ENCODE assay signal across 29 cellular contexts in the genomic region with DNA sequence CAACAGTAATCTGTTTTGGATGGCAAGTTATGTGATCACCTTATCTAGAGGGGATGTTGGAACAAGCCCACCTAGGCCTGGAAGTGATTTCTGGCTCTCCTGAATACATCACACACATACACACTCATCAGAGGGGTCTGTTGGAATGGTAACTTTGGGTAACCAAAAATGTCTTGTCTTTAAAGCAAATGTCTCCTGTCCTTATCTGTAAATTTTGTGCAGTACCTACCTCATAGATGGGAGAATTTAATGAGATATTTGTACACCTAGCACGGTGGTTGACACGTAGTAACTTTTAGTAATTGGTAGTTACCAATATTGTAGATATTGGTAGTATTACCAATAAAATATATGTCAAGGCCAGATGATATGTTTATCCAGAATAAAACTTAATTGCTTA. TPM values are rescaled to one million over a fixed set of nuclear protein-coding genes. Genes with fewer than 3 reads are reported as not detected.
A peak's percentile ranks its signal among the peaks of the same experiment; 100 is the strongest.
DNase-seq lines count a peak whose midpoint lies in the region; ATAC-seq and TF ChIP-seq lines count a peak whose summit lies in the region.
"Had no signal": no experiment of that assay in that cellular context is flagged by ENCODE, and none has a peak within 500 bp of the region (broad histone marks: within the 10 kb centered on the region; RNA-seq: fewer than 3 reads in every experiment).

No MANE protein-coding gene starts in this region.

- peaks cover 95% of the 10 kb centered on the region for H3K79me2 ChIP-seq in GM23248 (ENCODE audit: insufficient read depth)

- POLR2A ChIA-PET in activated CD4-positive, alpha-beta T cell treated with anti-CD3 and anti-CD28 coated beads, Interleukin-2, amount 10 ng/mL, durations not matched to agents 7 days and 5 days (lab: Charles Lee), result no interaction called here
- POLR2A ChIA-PET in activated B cell treated with CpG ODN at 0.5 μM for 24 hours (lab: Charles Lee), result no interaction called here

- H2BK120ac ChIP-seq in mesenchymal stem cell (ENCODE audit: low read depth, low read length), result no peak overlapping the region

- H3K4me2 ChIP-seq in GM23248 (ENCODE audit: unreplicated experiment) (no peak overlapping the region), mesenchymal stem cell (ENCODE audit: low read length, poor library complexity, severe bottlenecking) (no peak overlapping the region)
- H3K4me2 ChIP-seq: A549, hepatocyte, KMS-11 had no signal

- no peak for DNase-seq in activated CD4-positive, alpha-beta T cell treated with anti-CD3 and anti-CD28 coated beads, Interleukin-2, amount 10 ng/mL, durations not matched to agents 7 days and 5 days
- DNase-seq in activated CD4-positive, alpha-beta T cell treated with anti-CD3 and anti-CD28 coated beads for 48 hours, result no peak
- DNase-seq in GM23248, result no peak
- no peak for DNase-seq in activated B cell treated with CpG ODN at 0.5 μM for 24 hours
- DNase-seq in mesenchymal stem cell, result no peak
- no peak for DNase-seq in NCI-H2081 treated with DMSO at 0.1 percent for 48 hours (lab: John Stamatoyannopoulos, UW)
- DNase-seq: activated gamma-delta T cell; CD4-positive, CD25-positive, alpha-beta regulatory T cell; cerebellar nuclear complex; GOT3; left colon; MM.1S; NCI-H1105 treated with DMSO at 0.1 percent for 48 hours; NCI-H1930; NCI-H510A treated with DMSO at 0.1 percent for 48 hours; RPMI8226; SK-N-SH; stimulated activated CD4-positive, alpha-beta T cell treated with anti-CD3 and anti-CD28 coated beads, Interleukin-1b, Interleukin-23, amount 100 ng/mL, for 48 hours; thyroid gland had no signal

- peaks cover 56% of the 10 kb centered on the region for H4K20me1 ChIP-seq in GM23248 (ENCODE audit: insufficient read depth)

- peaks cover 78% of the 10 kb centered on the region for H3K4me1 ChIP-seq in GM23248 (ENCODE audit: insufficient read depth)
- peaks cover 14% of the 10 kb centered on the region for H3K4me1 ChIP-seq in mesenchymal stem cell (ENCODE audit: control insufficient read depth, insufficient read depth, low read depth, low read length)

- in situ Hi-C loops in GM23248 (cut with MboI), result no loop called here

- H3K4me3 ChIP-seq in GM23248 (no peak overlapping the region), mesenchymal stem cell (ENCODE audit: insufficient read depth in 1 of 2, low read depth in 1 of 2, low read length in 2 of 2) (no peak overlapping the region)
- H3K4me3 ChIP-seq: A549, hepatocyte, right atrium auricular region, thyroid gland, vagina had no signal

- H3K36me3 Mint-ChIP-seq in activated CD4-positive, alpha-beta T cell treated with anti-CD3 and anti-CD28 coated beads, Interleukin-2, amount 10 ng/mL, durations not matched to agents 7 days and 5 days (ENCODE audit: low read depth), result peaks cover 79% of the 10 kb centered on the region
- H3K36me3 Mint-ChIP-seq in activated B cell treated with CpG ODN at 0.5 μM for 24 hours (ENCODE audit: low read depth), result peaks cover 90% of the 10 kb centered on the region

- H3K9me3 ChIP-seq in GM23248 (ENCODE audit: low read depth) (no peaks in the 10 kb centered on the region), mesenchymal stem cell (ENCODE audit: control insufficient read depth, low read length) (no peaks in the 10 kb centered on the region)
- H3K9me3 ChIP-seq: A549, right atrium auricular region, SK-N-SH, thyroid gland, vagina had no signal

- 0 out of 2 replicates have a peak overlapping the region, but pooled peaks have one; percentile 6 for H3K27ac ChIP-seq in GM23248
- H3K27ac ChIP-seq in mesenchymal stem cell (ENCODE audit: low read length, poor library complexity, severe bottlenecking), result peak overlapping the region; percentile 55
- H3K27ac ChIP-seq: hepatocyte, KMS-11, parathyroid adenoma, right atrium auricular region, thyroid gland, vagina had no signal

- no peak overlapping the region for H2BK12ac ChIP-seq in mesenchymal stem cell (ENCODE audit: low read length in 2 of 2)

- CTCF ChIA-PET in activated CD4-positive, alpha-beta T cell treated with anti-CD3 and anti-CD28 coated beads, Interleukin-2, amount 10 ng/mL, durations not matched to agents 7 days and 5 days (lab: Charles Lee), result no interaction called here
- CTCF ChIA-PET in activated B cell treated with CpG ODN at 0.5 μM for 24 hours (lab: Charles Lee), result no interaction called here

- H3K4ac ChIP-seq in mesenchymal stem cell (ENCODE audit: low read depth in 1 of 2, low read length in 2 of 2), result no peak overlapping the region

- 99 to 100% methylated on average over 2 of the region's 2 CpGs for WGBS in GM23248 (ENCODE audit: low coverage in 1 of 2, low lambda C conversion rate in 2 of 2, missing lambda C conversion rate in 2 of 2), 2 experiments
- no CpG with 5 or more reads among the region's 2 CpGs for WGBS in mesenchymal stem cell

- no peak overlapping the region for H3K23ac ChIP-seq in mesenchymal stem cell (ENCODE audit: low read length in 2 of 2)

- no peak overlapping the region for H3K18ac ChIP-seq in mesenchymal stem cell (ENCODE audit: low read depth in 1 of 2, low read length in 2 of 2)

- H3K9me2 ChIP-seq in GM23248 (ENCODE audit: insufficient read depth), result no peaks in the 10 kb centered on the region
- H3K9me2 ChIP-seq: SK-N-SH had no signal

- peak overlapping the region; percentile 62 for H3K27ac Mint-ChIP-seq in activated CD4-positive, alpha-beta T cell treated with anti-CD3 and anti-CD28 coated beads, Interleukin-2, amount 10 ng/mL, durations not matched to agents 7 days and 5 days
- H3K27ac Mint-ChIP-seq in activated B cell treated with CpG ODN at 0.5 μM for 24 hours, result peak overlapping the region; percentile 12
- H3K27ac Mint-ChIP-seq: stimulated activated naive CD8-positive, alpha-beta T cell treated with anti-CD3 and anti-CD28 coated beads, Interleukin-15, Interleukin-2, amounts not matched to agents 100 ng/mL and 50 ng/mL, for 24 hours had no signal

- TF ChIP-seq CTCF in activated B cell treated with CpG ODN at 0.5 μM for 24 hours (IDR thresholded peaks at IDR 0.05), result no peak

- H3K36me3 ChIP-seq in GM23248 (ENCODE audit: low read depth) (peaks cover 30% of the 10 kb centered on the region), mesenchymal stem cell (ENCODE audit: control insufficient read depth in 1 of 2, insufficient read depth in 2 of 2, low read depth in 1 of 2, low read length in 2 of 2) (peaks cover 11 to 73% of the 10 kb centered on the region in 2 experiments)

- ATAC-seq in activated B cell treated with CpG ODN at 0.5 μM for 24 hours (ENCODE audit: low read depth) (no peak), HG03432 (IDR thresholded peaks at IDR 0.05; ENCODE audit: unreplicated experiment) (no peak), GM21717 (IDR thresholded peaks at IDR 0.05; ENCODE audit: unreplicated experiment) (no peak)
- ATAC-seq: left colon had no signal

- peaks cover 50% of the 10 kb centered on the region for H3K4me1 Mint-ChIP-seq in activated CD4-positive, alpha-beta T cell treated with anti-CD3 and anti-CD28 coated beads, Interleukin-2, amount 10 ng/mL, durations not matched to agents 7 days and 5 days
- peaks cover 78% of the 10 kb centered on the region for H3K4me1 Mint-ChIP-seq in activated B cell treated with CpG ODN at 0.5 μM for 24 hours

- no peak overlapping the region for H3K9ac ChIP-seq in GM23248
- no peak overlapping the region for H3K9ac ChIP-seq in mesenchymal stem cell (ENCODE audit: low read length)
- H3K9ac ChIP-seq: KMS-11, parathyroid adenoma, SK-N-SH had no signal

- H3K14ac ChIP-seq in mesenchymal stem cell (ENCODE audit: low read length in 2 of 2), result no peak overlapping the region

- H3F3A ChIP-seq in GM23248 (ENCODE audit: insufficient read depth), result peaks cover 85% of the 10 kb centered on the region

- H3K27me3 ChIP-seq in GM23248 (replicated peaks; ENCODE audit: insufficient read depth) (no peaks in the 10 kb centered on the region), mesenchymal stem cell (ENCODE audit: control insufficient read depth in 1 of 2, insufficient read depth in 1 of 2, low read length in 2 of 2) (no peaks in the 10 kb centered on the region)
- H3K27me3 ChIP-seq: hepatocyte, right atrium auricular region, thyroid gland, vagina had no signal

- no peak overlapping the region for H2AK5ac ChIP-seq in mesenchymal stem cell (ENCODE audit: low read length, severe bottlenecking)

- H3K4me3 Mint-ChIP-seq in activated CD4-positive, alpha-beta T cell treated with anti-CD3 and anti-CD28 coated beads, Interleukin-2, amount 10 ng/mL, durations not matched to agents 7 days and 5 days, result no peak overlapping the region
- H3K4me3 Mint-ChIP-seq in activated B cell treated with CpG ODN at 0.5 μM for 24 hours, result no peak overlapping the region
- H3K4me3 Mint-ChIP-seq: stimulated activated naive CD8-positive, alpha-beta T cell treated with anti-CD3 and anti-CD28 coated beads, Interleukin-15, Interleukin-2, amounts not matched to agents 100 ng/mL and 50 ng/mL, for 24 hours had no signal

- H2BK5ac ChIP-seq in mesenchymal stem cell (ENCODE audit: low read depth, low read length, poor library complexity, severe bottlenecking), result no peak overlapping the region

- H4K91ac ChIP-seq in mesenchymal stem cell (ENCODE audit: low read length), result no peak overlapping the region

- H4K8ac ChIP-seq in mesenchymal stem cell (ENCODE audit: low read length), result no peak overlapping the region

- H3K27me3 Mint-ChIP-seq in activated CD4-positive, alpha-beta T cell treated with anti-CD3 and anti-CD28 coated beads, Interleukin-2, amount 10 ng/mL, durations not matched to agents 7 days and 5 days, result no peaks in the 10 kb centered on the region
- no peaks in the 10 kb centered on the region for H3K27me3 Mint-ChIP-seq in activated B cell treated with CpG ODN at 0.5 μM for 24 hours
- H3K27me3 Mint-ChIP-seq: CD4-positive, CD25-positive, alpha-beta regulatory T cell; stimulated activated naive CD8-positive, alpha-beta T cell treated with anti-CD3 and anti-CD28 coated beads, Interleukin-15, Interleukin-2, amounts not matched to agents 100 ng/mL and 50 ng/mL, for 24 hours had no signal

- H3K9me3 Mint-ChIP-seq in activated CD4-positive, alpha-beta T cell treated with anti-CD3 and anti-CD28 coated beads, Interleukin-2, amount 10 ng/mL, durations not matched to agents 7 days and 5 days, result no peaks in the 10 kb centered on the region
- no peaks in the 10 kb centered on the region for H3K9me3 Mint-ChIP-seq in activated B cell treated with CpG ODN at 0.5 μM for 24 hours
- H3K9me3 Mint-ChIP-seq: neural crest cell; stimulated activated naive CD8-positive, alpha-beta T cell treated with anti-CD3 and anti-CD28 coated beads, Interleukin-15, Interleukin-2, amounts not matched to agents 100 ng/mL and 50 ng/mL, for 24 hours had no signal

- intact Hi-C loops in activated B cell treated with CpG ODN at 0.5 μM for 24 hours (cut with micrococcal nuclease), result no loop called here

- H3K79me1 ChIP-seq in mesenchymal stem cell (replicated peaks; ENCODE audit: low read length, poor library complexity, severe bottlenecking), result no peaks in the 10 kb centered on the region

- no peak overlapping the region for H2AFZ ChIP-seq in GM23248
- H2AFZ ChIP-seq in mesenchymal stem cell (ENCODE audit: low read depth, low read length), result no peak overlapping the region
- H2AFZ ChIP-seq: hepatocyte, parathyroid adenoma had no signal

- H2BK15ac ChIP-seq in mesenchymal stem cell (ENCODE audit: low read depth, poor library complexity, severe bottlenecking), result no peak overlapping the region

RNA-seq across cellular contexts. Expression of gene HAPSTR1, which starts 24.7 kb away (rescaled TPM):
- 10 to 100 TPM; 55.0 to 55.6 TPM for total RNA-seq in activated CD4-positive, alpha-beta T cell treated with anti-CD3 and anti-CD28 coated beads, Interleukin-2, amount 10 ng/mL, durations not matched to agents 7 days and 5 days
- 79.2 and 85.5 TPM in 2 replicates for total RNA-seq in GM23248 (2014; rRNA removed; shearing (Covaris generic))
- 11.7 and 12.0 TPM in 2 replicates for polyA plus RNA-seq in GM23248 (2016; fragmentation: Nextera tagmentation; extraction: Ambion mirVana)
- total RNA-seq in activated B cell treated with CpG ODN at 0.5 μM for 24 hours, result 77.0 and 85.6 TPM in 2 replicates
- polyA plus RNA-seq in mesenchymal stem cell (2013, experiment 1 of 2), result 43.4 TPM
- polyA plus RNA-seq in mesenchymal stem cell (2013, experiment 2 of 2), result 42.6 TPM
